Comparison of ENCODE assay signal across 13 cellular contexts in genomic region chr15:70160267-70160666, GRCh38.
DNase-seq lines count a peak whose midpoint lies in the region; TF ChIP-seq lines count a peak whose summit lies in the region.
"Had no signal": no experiment of that assay in that cellular context is flagged by ENCODE, and none has a peak within 500 bp of the region (broad histone marks: within the 10 kb centered on the region; RNA-seq: fewer than 3 reads in every experiment).

No MANE protein-coding gene starts in this region.

- H3K4me1 Mint-ChIP-seq in H9 = peaks cover 3 to 12% of the 10 kb centered on the region in 2 experiments

- DNase-seq in AG08395 (ENCODE audit: low spot score) (peak; percentile 40), LHCN-M2 (ENCODE audit: low read depth) (peak; percentile 83), amniotic epithelial cell (ENCODE audit: low read depth) (peak; percentile 56), mesenchymal stem cell (peak; percentile 82), DMS 273 (lab: John Stamatoyannopoulos, UW; ENCODE audit: unreplicated experiment) (no peak), GM19240 (ENCODE audit: insufficient read length, low spot score) (no peak), H9 (no peak)
- DNase-seq in activated CD4-positive, CD25-positive, alpha-beta regulatory T cell (lab: John Stamatoyannopoulos, UW) = no peak
- DNase-seq: effector CD8-positive, alpha-beta T cell; NCI-H2081 treated with DMSO at 0.1 percent for 48 hours; SIG-M5; stimulated activated CD4-positive, alpha-beta T cell treated with anti-CD3 and anti-CD28 coated beads, Interleukin-12 subunit alpha, Interleukin-12 subunit beta, amount 100 ng/mL, for 4 hours had no signal

- peaks cover 17% of the 10 kb centered on the region for H3K4me1 ChIP-seq in mesenchymal stem cell (ENCODE audit: control insufficient read depth, insufficient read depth, low read depth, low read length)
- no peaks in the 10 kb centered on the region for H3K4me1 ChIP-seq in H9 (ENCODE audit: insufficient read depth, low read length)

- H2BK15ac ChIP-seq in mesenchymal stem cell (ENCODE audit: low read depth, poor library complexity, severe bottlenecking) (no peak overlapping the region), H9 (ENCODE audit: low read depth, low read length) (no peak overlapping the region)

- H2AK5ac ChIP-seq in mesenchymal stem cell (ENCODE audit: low read length, severe bottlenecking) (no peak overlapping the region), H9 (ENCODE audit: insufficient read length, low read length) (no peak overlapping the region)

- H4K8ac ChIP-seq in mesenchymal stem cell (ENCODE audit: low read length) (no peak overlapping the region), H9 (replicated peaks; ENCODE audit: insufficient read length, low read depth, low read length) (no peak overlapping the region)

- H3K18ac ChIP-seq in mesenchymal stem cell (ENCODE audit: low read depth in 1 of 2, low read length in 2 of 2) (peak overlapping the region; percentile 43 to 88), H9 (ENCODE audit: insufficient read length, low read depth, low read length) (no peak overlapping the region)

- H3K79me1 ChIP-seq in mesenchymal stem cell (replicated peaks; ENCODE audit: low read length, poor library complexity, severe bottlenecking) (no peaks in the 10 kb centered on the region), H9 (ENCODE audit: insufficient read depth, low read depth, low read length, poor library complexity, severe bottlenecking) (no peaks in the 10 kb centered on the region)

- H4K5ac ChIP-seq in H9 (ENCODE audit: insufficient read length, low read depth, low read length) = no peak overlapping the region

- H3T11ph ChIP-seq in H9 (ENCODE audit: low read length) = no peak overlapping the region

- H3K4me3 ChIP-seq in mesenchymal stem cell (ENCODE audit: insufficient read depth in 1 of 2, low read depth in 1 of 2, low read length in 2 of 2) = no peak overlapping the region

- no peaks in the 10 kb centered on the region for H3K79me2 ChIP-seq in H9 (ENCODE audit: insufficient read depth, low read length)

- peaks cover 12 to 28% of the 10 kb centered on the region in 2 experiments for H3K27me3 ChIP-seq in mesenchymal stem cell (ENCODE audit: control insufficient read depth in 1 of 2, insufficient read depth in 1 of 2, low read length in 2 of 2)
- no peaks in the 10 kb centered on the region for H3K27me3 ChIP-seq in H9 (ENCODE audit: insufficient read depth, low read length)

- TF ChIP-seq CTCF in H9 (conservative IDR thresholded peaks at IDR 0.05) = no peak

- WGBS in mesenchymal stem cell = 47% methylated on average over 1 of the region's 1 CpG
- no CpG with 5 or more reads among the region's 1 CpG for WGBS in H9 (ENCODE audit: extremely low coverage, insufficient read length, low lambda C conversion rate)

- no peak overlapping the region for H2AFZ ChIP-seq in mesenchymal stem cell (ENCODE audit: low read depth, low read length)
- no peak overlapping the region for H2AFZ ChIP-seq in H9 (ENCODE audit: low read length)

- H3K4ac ChIP-seq in mesenchymal stem cell (ENCODE audit: low read depth in 1 of 2, low read length in 2 of 2) = peak overlapping the region in 1 of 2 experiments; percentile 54
- no peak overlapping the region for H3K4ac ChIP-seq in H9 (ENCODE audit: low read depth, low read length)

- no peaks in the 10 kb centered on the region for H3K23me2 ChIP-seq in H9 (ENCODE audit: insufficient read length, low read depth, low read length, poor library complexity, severe bottlenecking)

- H2BK20ac ChIP-seq in H9 (ENCODE audit: low read depth, low read length, poor library complexity, severe bottlenecking) = no peak overlapping the region

- no peaks in the 10 kb centered on the region; a peak in 1 of 7 replicates for H3K36me3 Mint-ChIP-seq in H9 (ENCODE audit: insufficient read depth in 1 of 3, low read depth in 3 of 3)
- H3K36me3 Mint-ChIP-seq: brain had no signal

- H2BK12ac ChIP-seq in mesenchymal stem cell (ENCODE audit: low read length in 2 of 2) = peak overlapping the region in 1 of 2 experiments; percentile 28
- H2BK12ac ChIP-seq in H9 (ENCODE audit: insufficient read length, low read depth, low read length) = no peak overlapping the region

- no peaks in the 10 kb centered on the region for H3K9me3 Mint-ChIP-seq in H9

- H2BK5ac ChIP-seq in mesenchymal stem cell (ENCODE audit: low read depth, low read length, poor library complexity, severe bottlenecking) = no peak overlapping the region
- no peak overlapping the region for H2BK5ac ChIP-seq in H9 (ENCODE audit: insufficient read length, low read length)

- no peak overlapping the region for H3K4me3 Mint-ChIP-seq in H9

- no peak overlapping the region for H3K27ac ChIP-seq in mesenchymal stem cell (ENCODE audit: low read length, poor library complexity, severe bottlenecking)
- no peak overlapping the region for H3K27ac ChIP-seq in H9 (ENCODE audit: insufficient read length, low read depth, low read length)

- H3K4me2 ChIP-seq in mesenchymal stem cell (ENCODE audit: low read length, poor library complexity, severe bottlenecking) (no peak overlapping the region), H9 (ENCODE audit: insufficient read depth, insufficient read length, low read length) (no peak overlapping the region)

- H3K9me3 ChIP-seq in mesenchymal stem cell (ENCODE audit: control insufficient read depth, low read length) (peaks cover 5% of the 10 kb centered on the region), H9 (ENCODE audit: control insufficient read depth, low read depth, low read length) (no peaks in the 10 kb centered on the region)

- no peak overlapping the region for H2BK120ac ChIP-seq in mesenchymal stem cell (ENCODE audit: low read depth, low read length)
- no peak overlapping the region for H2BK120ac ChIP-seq in H9 (ENCODE audit: low read depth, low read length, poor library complexity, severe bottlenecking)

- H3K9ac ChIP-seq in mesenchymal stem cell (ENCODE audit: low read length) (no peak overlapping the region), H9 (ENCODE audit: extremely low read depth, insufficient read length, low read length) (no peak overlapping the region)

- peak overlapping the region in 1 of 3 experiments; percentile 27; a peak in 1 of 7 replicates for H3K27ac Mint-ChIP-seq in H9

- H3K14ac ChIP-seq in mesenchymal stem cell (ENCODE audit: low read length in 2 of 2) (no peak overlapping the region), H9 (ENCODE audit: insufficient read depth, low read length) (no peak overlapping the region)

- H3K23ac ChIP-seq in mesenchymal stem cell (ENCODE audit: low read length in 2 of 2) = no peak overlapping the region
- no peak overlapping the region for H3K23ac ChIP-seq in H9 (ENCODE audit: insufficient read length, low read depth, low read length)

- H3K36me3 ChIP-seq in mesenchymal stem cell (ENCODE audit: control insufficient read depth in 1 of 2, insufficient read depth in 2 of 2, low read depth in 1 of 2, low read length in 2 of 2) = no peaks in the 10 kb centered on the region

- H3K56ac ChIP-seq in H9 (ENCODE audit: insufficient read length, low read depth, low read length) = no peak overlapping the region

- peaks cover 4% of the 10 kb centered on the region for H3K27me3 Mint-ChIP-seq in H9 (ENCODE audit: low read depth)

- H4K91ac ChIP-seq in mesenchymal stem cell (ENCODE audit: low read length) = no peak overlapping the region
- no peak overlapping the region for H4K91ac ChIP-seq in H9 (ENCODE audit: insufficient read length, low read depth, low read length)

- H4K20me1 ChIP-seq in H9 (ENCODE audit: control insufficient read depth, insufficient read depth, insufficient read length) = no peaks in the 10 kb centered on the region

Comparison
In these comparisons a context has a peak if more than half of its experiments do, and no peak if none do; other contexts are left out.
1. DNase-seq: peak in AG08395 (single experiment), LHCN-M2 (single experiment), amniotic epithelial cell (single experiment) and mesenchymal stem cell (single experiment); none in DMS 273 (single experiment), GM19240 (single experiment), activated CD4-positive, CD25-positive, alpha-beta regulatory T cell (0 of 4) and H9 (single experiment).